In genomic region chr14:68956728-68957127, GRCh38 we compare ENCODE assay signal across 12 cellular contexts. TPM values are rescaled to one million over a fixed set of nuclear protein-coding genes. Genes with fewer than 3 reads are reported as not detected.
A peak's percentile ranks its signal among the peaks of the same experiment; 100 is the strongest.
DNase-seq lines count a peak whose midpoint lies in the region; ATAC-seq and TF ChIP-seq lines count a peak whose summit lies in the region.
"Had no signal": no experiment of that assay in that cellular context is flagged by ENCODE, and none has a peak within 500 bp of the region (broad histone marks: within the 10 kb centered on the region; RNA-seq: fewer than 3 reads in every experiment).

No MANE protein-coding gene starts in this region.

- TF ChIP-seq EP300 in gastroesophageal sphincter (IDR thresholded peaks at IDR 0.05) (no peak), transverse colon (IDR thresholded peaks at IDR 0.05; ENCODE audit: low read depth) (no peak)

- peak overlapping the region in 3 of 4 donors; percentile 91 to 99 (median 98) for H3K27ac ChIP-seq in gastroesophageal sphincter
- peak overlapping the region; percentile 93 to 99 (median 96) for H3K27ac ChIP-seq in transverse colon
- H3K27ac ChIP-seq in Karpas-422 (ENCODE audit: low read length) = no peak overlapping the region

- H3K4me3 ChIP-seq in gastroesophageal sphincter (no peak overlapping the region), transverse colon (no peak overlapping the region), Karpas-422 (ENCODE audit: low read length) (no peak overlapping the region)
- H3K4me3 ChIP-seq: testis had no signal

- peak overlapping the region; percentile 72 for H3K27ac Mint-ChIP-seq in activated T-cell treated with anti-CD3 and anti-CD28 coated beads, Interleukin-2, amount 50 U/mL, for 72 hours
- H3K27ac Mint-ChIP-seq in activated naive CD8-positive, alpha-beta T cell treated with anti-CD3 and anti-CD28 coated beads, Interleukin-2, amount 50 U/mL, for 24 hours = peak overlapping the region; percentile 41

- H3K9me3 ChIP-seq in gastroesophageal sphincter (no peaks in the 10 kb centered on the region), transverse colon (no peaks in the 10 kb centered on the region), Karpas-422 (ENCODE audit: low read length) (no peaks in the 10 kb centered on the region)
- H3K9me3 ChIP-seq: testis had no signal

- H3K4me1 Mint-ChIP-seq in activated T-cell treated with anti-CD3 and anti-CD28 coated beads, Interleukin-2, amount 50 U/mL, for 72 hours (ENCODE audit: low read depth) = peaks cover 88% of the 10 kb centered on the region
- H3K4me1 Mint-ChIP-seq in activated naive CD8-positive, alpha-beta T cell treated with anti-CD3 and anti-CD28 coated beads, Interleukin-2, amount 50 U/mL, for 24 hours = peaks cover 92% of the 10 kb centered on the region

- H3K9ac ChIP-seq in Karpas-422 (ENCODE audit: low read length) = no peak overlapping the region

- H3K79me2 ChIP-seq in Karpas-422 (ENCODE audit: low read length) = no peaks in the 10 kb centered on the region

- peak overlapping the region in 1 of 2 donors; percentile 19 for H3K4me3 Mint-ChIP-seq in activated T-cell treated with anti-CD3 and anti-CD28 coated beads, Interleukin-2, amount 50 U/mL, for 72 hours
- H3K4me3 Mint-ChIP-seq in activated naive CD8-positive, alpha-beta T cell treated with anti-CD3 and anti-CD28 coated beads, Interleukin-2, amount 50 U/mL, for 24 hours = no peak overlapping the region

- no peaks in the 10 kb centered on the region for H4K20me1 ChIP-seq in Karpas-422 (ENCODE audit: insufficient read depth, low read depth, low read length)

- in situ Hi-C loops in transverse colon (cut with MboI; ENCODE audit: low pct_ligation_motif_present in 1 of 4, low pct_unique_long_range_greater_than_20kb in 1 of 4, low sequenced_read_pairs in 3 of 4) = no loop called here

- H3K9me2 ChIP-seq in Karpas-422 (replicated peaks; ENCODE audit: insufficient read depth, low read length) = no peaks in the 10 kb centered on the region

- intact Hi-C loops in transverse colon (cut with DNase I; ENCODE audit: low total_unique reads) = no loop called here

- no peaks in the 10 kb centered on the region for H3K36me3 ChIP-seq in gastroesophageal sphincter
- no peaks in the 10 kb centered on the region for H3K36me3 ChIP-seq in transverse colon
- H3K36me3 ChIP-seq in Karpas-422 (ENCODE audit: insufficient read depth, low read length) = no peaks in the 10 kb centered on the region

- WGBS in gastroesophageal sphincter (ENCODE audit: low coverage in 1 of 2), 2 donors = 83% methylated on average over 2 of the region's 3 CpGs; no CpG with 5 or more reads in 1 of the 2 donors
- WGBS in transverse colon (ENCODE audit: low coverage in 1 of 2), 2 donors = 76 to 77% methylated on average over 3 of the region's 3 CpGs

- no peak overlapping the region for H3K4me2 ChIP-seq in Karpas-422 (ENCODE audit: low read depth, low read length, poor library complexity, severe bottlenecking)

- DNase-seq in activated T-cell treated with anti-CD3 and anti-CD28 coated beads, Interleukin-2, amount 50 U/mL, for 72 hours = no peak
- no peak for DNase-seq in activated T-cell treated with anti-CD3 and anti-CD28 coated beads, Interleukin-2, amount 50 U/mL, for 48 hours
- DNase-seq in activated naive CD8-positive, alpha-beta T cell treated with anti-CD3 and anti-CD28 coated beads, Interleukin-2, amount 50 U/mL, for 24 hours = no peak
- DNase-seq in transverse colon (no peak), OCI-M1 (lab: John Stamatoyannopoulos, UW) (no peak), Karpas-422 (no peak)
- DNase-seq: midbrain, NCI-H345, retina, testis had no signal

- no peaks in the 10 kb centered on the region for H3K9me3 Mint-ChIP-seq in activated T-cell treated with anti-CD3 and anti-CD28 coated beads, Interleukin-2, amount 50 U/mL, for 72 hours
- H3K9me3 Mint-ChIP-seq in activated naive CD8-positive, alpha-beta T cell treated with anti-CD3 and anti-CD28 coated beads, Interleukin-2, amount 50 U/mL, for 24 hours = no peaks in the 10 kb centered on the region

- no peak overlapping the region for H2AFZ ChIP-seq in Karpas-422 (ENCODE audit: low read length)

- peaks cover 0 to 4% of the 10 kb centered on the region in 2 donors for H3K36me3 Mint-ChIP-seq in activated T-cell treated with anti-CD3 and anti-CD28 coated beads, Interleukin-2, amount 50 U/mL, for 72 hours (ENCODE audit: insufficient read depth in 2 of 2)
- H3K36me3 Mint-ChIP-seq in activated naive CD8-positive, alpha-beta T cell treated with anti-CD3 and anti-CD28 coated beads, Interleukin-2, amount 50 U/mL, for 24 hours (ENCODE audit: low read depth) = peaks cover 16% of the 10 kb centered on the region

- ATAC-seq in activated T-cell treated with anti-CD3 and anti-CD28 coated beads, Interleukin-2, amount 50 U/mL, for 72 hours (replicated peaks in 1 of 2) = no peak
- ATAC-seq in activated naive CD8-positive, alpha-beta T cell treated with anti-CD3 and anti-CD28 coated beads, Interleukin-2, amount 50 U/mL, for 24 hours = no peak
- ATAC-seq in gastroesophageal sphincter = no peak
- no peak for ATAC-seq in HG03460 (IDR thresholded peaks at IDR 0.05; ENCODE audit: unreplicated experiment)

- H3K4me1 ChIP-seq in gastroesophageal sphincter (peaks cover 18 to 100% (median 64%) of the 10 kb centered on the region in 3 donors), transverse colon (peaks cover 55 to 87% (median 65%) of the 10 kb centered on the region in 4 donors), Karpas-422 (ENCODE audit: low read length) (no peaks in the 10 kb centered on the region)

- TF ChIP-seq POLR2A in gastroesophageal sphincter (IDR thresholded peaks at IDR 0.05) = no peak
- no peak for TF ChIP-seq POLR2A in transverse colon (IDR thresholded peaks at IDR 0.05)

- TF ChIP-seq CTCF in gastroesophageal sphincter (IDR thresholded peaks at IDR 0.05) = no peak
- no peak for TF ChIP-seq CTCF in transverse colon (IDR thresholded peaks at IDR 0.05)

- no peaks in the 10 kb centered on the region for H3K27me3 Mint-ChIP-seq in activated T-cell treated with anti-CD3 and anti-CD28 coated beads, Interleukin-2, amount 50 U/mL, for 72 hours (ENCODE audit: low read depth)
- H3K27me3 Mint-ChIP-seq in activated naive CD8-positive, alpha-beta T cell treated with anti-CD3 and anti-CD28 coated beads, Interleukin-2, amount 50 U/mL, for 24 hours = no peaks in the 10 kb centered on the region

- H3K27me3 ChIP-seq in gastroesophageal sphincter (no peaks in the 10 kb centered on the region), transverse colon (no peaks in the 10 kb centered on the region), Karpas-422 (ENCODE audit: low read length) (no peaks in the 10 kb centered on the region)
- H3K27me3 ChIP-seq: testis had no signal

RNA-seq across cellular contexts. Expression of gene ACTN1, which starts 22.4 kb away (rescaled TPM):
- 10 to 100 TPM; 42.6 to 50.7 TPM for total RNA-seq in activated T-cell treated with anti-CD3 and anti-CD28 coated beads, Interleukin-2, amount 50 U/mL, for 72 hours
- total RNA-seq in gastroesophageal sphincter (1,000 to 10,000 TPM in 2 of 4 donors, 100 to 1,000 TPM in 2; 776 to 1,910 (median 969) TPM), transverse colon (100 to 1,000 TPM; 127 to 403 (median 197) TPM)
- total RNA-seq in Karpas-422 (2014; rRNA removed; shearing (Covaris generic); ENCODE audit: low replicate concordance) = 1.1 TPM in 1 of 2 replicates, not detected in the other

Comparison
In these comparisons a context has a peak if more than half of its experiments do, and no peak if none do; other contexts are left out.
1. RNA of gene ACTN1, which starts 22.4 kb away (total RNA-seq): 776 to 1,910 TPM in gastroesophageal sphincter, 127 to 403 TPM in transverse colon and 42.6 to 50.7 TPM in activated T-cell treated with anti-CD3 and anti-CD28 coated beads, Interleukin-2, amount 50 U/mL, for 72 hours; 1.1 TPM in Karpas-422; every median in the first group is over 10 times any median in the second.